In the genomic region with DNA sequence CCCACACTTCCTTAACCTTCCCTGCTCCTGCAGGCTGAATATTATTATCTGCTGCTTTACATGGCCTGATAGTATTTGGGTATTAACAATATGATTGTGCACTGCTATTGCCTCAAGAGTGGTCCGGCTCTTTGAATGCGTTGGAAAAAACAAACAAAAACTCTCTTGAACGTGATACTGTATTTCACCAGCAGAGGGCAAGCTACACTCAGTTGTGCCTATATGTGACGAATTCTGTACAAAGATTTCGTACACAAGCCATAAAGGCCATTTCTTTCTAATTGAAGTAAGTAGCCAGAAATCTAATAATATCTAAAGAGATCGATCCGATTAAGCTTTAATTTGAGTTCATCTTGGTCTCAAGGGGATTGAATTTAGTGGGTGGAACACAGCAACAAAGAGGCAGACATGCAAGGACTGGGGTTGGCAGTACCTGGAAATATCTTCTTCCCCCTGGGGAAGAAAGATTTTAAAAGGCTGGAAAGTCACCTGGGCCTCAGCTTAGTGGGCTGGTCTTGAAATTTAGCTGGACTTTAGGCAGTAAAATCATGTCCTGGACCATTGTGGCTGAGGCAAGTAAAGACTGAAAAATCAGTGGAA, we compare ENCODE assay signal across 9 cellular contexts. TPM values are rescaled to one million over a fixed set of nuclear protein-coding genes. Genes with fewer than 3 reads are reported as not detected.
A peak's percentile ranks its signal among the peaks of the same experiment; 100 is the strongest.
DNase-seq lines count a peak whose midpoint lies in the region; ATAC-seq and TF ChIP-seq lines count a peak whose summit lies in the region.
"Had no signal": no experiment of that assay in that cellular context is flagged by ENCODE, and none has a peak within 500 bp of the region (broad histone marks: within the 10 kb centered on the region; RNA-seq: fewer than 3 reads in every experiment).

No MANE protein-coding gene starts in this region.

- POLR2A ChIA-PET in PC-9 (lab: Charles Lee; ENCODE audit: unreplicated experiment), result no interaction called here

- no peaks in the 10 kb centered on the region for H4K20me1 ChIP-seq in PC-9 (ENCODE audit: insufficient read depth)
- H4K20me1 ChIP-seq: BLaER1 had no signal

- peak; percentile 87 for ATAC-seq in GM21367 (IDR thresholded peaks at IDR 0.05; ENCODE audit: unreplicated experiment)
- ATAC-seq in GM21529 (IDR thresholded peaks at IDR 0.05; ENCODE audit: unreplicated experiment), result no peak

- H3K79me2 ChIP-seq in PC-9 (ENCODE audit: low read depth), result no peaks in the 10 kb centered on the region

- H3K27ac ChIP-seq in PC-9 (no peak overlapping the region), dorsolateral prefrontal cortex (no peak overlapping the region)
- H3K27ac ChIP-seq: BLaER1 had no signal

- no peak overlapping the region for H3K4me2 ChIP-seq in PC-9
- H3K4me2 ChIP-seq: BLaER1 had no signal

- no peaks in the 10 kb centered on the region for H3K36me3 Mint-ChIP-seq in mesothelial cell of epicardium

- H3K27me3 Mint-ChIP-seq in mesothelial cell of epicardium (ENCODE audit: low read depth), result peaks cover 58% of the 10 kb centered on the region

- peaks cover 74% of the 10 kb centered on the region for H3K27me3 ChIP-seq in PC-9 (ENCODE audit: insufficient read depth, low read depth)
- peaks cover 0 to 31% (median 9%) of the 10 kb centered on the region in 45 donors for H3K27me3 ChIP-seq in dorsolateral prefrontal cortex
- H3K27me3 ChIP-seq: BLaER1 had no signal

- H3K36me3 ChIP-seq in PC-9 (ENCODE audit: low read depth), result no peaks in the 10 kb centered on the region
- H3K36me3 ChIP-seq: BLaER1 had no signal

- H3K27ac Mint-ChIP-seq in mesothelial cell of epicardium, result no peak overlapping the region

- no peak for TF ChIP-seq EP300 in Ishikawa (IDR thresholded peaks at IDR 0.05; ENCODE audit: borderline replicate concordance)

- CTCF ChIA-PET in PC-9 (lab: Charles Lee), result interaction anchor here (0.7 kb wide), 1 partner anchor 8 kb away, joined by 3 read pairs; no protein-coding TSS in a partner anchor

- DNase-seq in NCI-H1436 (lab: John Stamatoyannopoulos, UW) (peak; percentile 17), NCI-H1436 treated with DMSO at 0.1 percent for 48 hours (lab: John Stamatoyannopoulos, UW) (no peak), PC-9 (no peak), dorsolateral prefrontal cortex (no peak), mesothelial cell of epicardium (ENCODE audit: low spot score in 2 of 2, unreplicated experiment in 2 of 2) (no peak)

- intact Hi-C loops in PC-9 (cut with micrococcal nuclease; ENCODE audit: unreplicated experiment) (loop anchor here (2.0 to 5.0 kb wide), 3 partner anchors 261 to 734 kb away; no protein-coding TSS in a partner anchor), dorsolateral prefrontal cortex (cut with DNase I) (loop anchor here in 1 of 2 donors (5.0 to 10.0 kb wide), 3 partner anchors 79 to 262 kb away; a partner anchor contains a TSS)

- no TSS peak for BruUV-seq in PC-9 (replicated peaks; lab: Mats Ljungman, UMichigan)

- H3K9me3 ChIP-seq in PC-9 (ENCODE audit: insufficient read depth, low read depth), result no peaks in the 10 kb centered on the region
- H3K9me3 ChIP-seq: BLaER1 had no signal

- no peaks in the 10 kb centered on the region for H3K9me3 Mint-ChIP-seq in mesothelial cell of epicardium

- H3K4me1 Mint-ChIP-seq in mesothelial cell of epicardium, result no peaks in the 10 kb centered on the region

- no peaks in the 10 kb centered on the region for H3K4me1 ChIP-seq in PC-9 (replicated peaks; ENCODE audit: insufficient read depth)
- H3K4me1 ChIP-seq: BLaER1 had no signal

- no peaks in the 10 kb centered on the region for H3K9me2 ChIP-seq in PC-9 (ENCODE audit: insufficient read depth)

- H3F3A ChIP-seq in PC-9 (ENCODE audit: insufficient read depth, low read depth), result no peaks in the 10 kb centered on the region

- peak; percentile 84 for TF ChIP-seq RAD21 in Ishikawa (IDR thresholded peaks at IDR 0.05; ENCODE audit: low read depth)

- TF ChIP-seq CTCF in PC-9 (conservative IDR thresholded peaks at IDR 0.05) (peak; percentile 84), dorsolateral prefrontal cortex (IDR thresholded peaks at IDR 0.05 in 54 of 56, conservative IDR thresholded peaks at IDR 0.05 in 2 of 56; ENCODE audit: low read depth in 1 of 56, partially characterized antibody in 56 of 56) (peak; percentile 58 to 93 (median 82)), mesothelial cell of epicardium (IDR thresholded peaks at IDR 0.05; ENCODE audit: unreplicated experiment) (peak; percentile 90)

- H3K4me3 ChIP-seq in PC-9 (no peak overlapping the region), dorsolateral prefrontal cortex (peak overlapping the region in 1 of 59 donors; percentile 1)
- H3K4me3 ChIP-seq: BLaER1 had no signal

- H3K4me3 Mint-ChIP-seq in mesothelial cell of epicardium, result no peak overlapping the region

- H2AFZ ChIP-seq in PC-9, result no peak overlapping the region

TF ChIP-seq in Ishikawa, 13 proteins besides CTCF, POLR2A, EP300 and RAD21:
- TF ChIP-seq YY1 (IDR thresholded peaks at IDR 0.05; ENCODE audit: low read depth), result no peak
- TF ChIP-seq NFIC (IDR thresholded peaks at IDR 0.05), result no peak
- TF ChIP-seq EGR1 (IDR thresholded peaks at IDR 0.05), result no peak
- TF ChIP-seq ZBTB7A (IDR thresholded peaks at IDR 0.05; ENCODE audit: low read depth), result no peak
- TF ChIP-seq, protein P1, sequence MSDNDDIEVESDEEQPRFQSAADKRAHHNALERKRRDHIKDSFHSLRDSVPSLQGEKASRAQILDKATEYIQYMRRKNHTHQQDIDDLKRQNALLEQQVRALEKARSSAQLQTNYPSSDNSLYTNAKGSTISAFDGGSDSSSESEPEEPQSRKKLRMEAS (IDR thresholded peaks at IDR 0.05), result no peak
- TF ChIP-seq, protein P2, sequence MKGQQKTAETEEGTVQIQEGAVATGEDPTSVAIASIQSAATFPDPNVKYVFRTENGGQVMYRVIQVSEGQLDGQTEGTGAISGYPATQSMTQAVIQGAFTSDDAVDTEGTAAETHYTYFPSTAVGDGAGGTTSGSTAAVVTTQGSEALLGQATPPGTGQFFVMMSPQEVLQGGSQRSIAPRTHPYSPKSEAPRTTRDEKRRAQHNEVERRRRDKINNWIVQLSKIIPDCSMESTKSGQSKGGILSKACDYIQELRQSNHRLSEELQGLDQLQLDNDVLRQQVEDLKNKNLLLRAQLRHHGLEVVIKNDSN (IDR thresholded peaks at IDR 0.05), result no peak

RNA-seq across cellular contexts. Expression of a gene that starts 49.3 kb away (rescaled TPM):
- not detected in 2 replicates for total RNA-seq in PC-9 (2021)
- 1 to 10 TPM in 112 of 120 experiments, under 1 TPM in 8; 0.76 to 4.0 (median 2.0) TPM for total RNA-seq in dorsolateral prefrontal cortex
- total RNA-seq in mesothelial cell of epicardium, result not detected in 3 replicates
